In genomic region chr12:125104978-125105377, GRCh38 we compare ENCODE assay signal across 14 cellular contexts. TPM values are rescaled to one million over a fixed set of nuclear protein-coding genes. Genes with fewer than 3 reads are reported as not detected.
DNase-seq lines count a peak whose midpoint lies in the region; ATAC-seq and TF ChIP-seq lines count a peak whose summit lies in the region.
"Had no signal": no experiment of that assay in that cellular context is flagged by ENCODE, and none has a peak within 500 bp of the region (broad histone marks: within the 10 kb centered on the region; RNA-seq: fewer than 3 reads in every experiment).

No MANE protein-coding gene starts in this region.

- H3K36me3 ChIP-seq in GM23338 (ENCODE audit: insufficient read depth) (peaks cover 25% of the 10 kb centered on the region), endodermal cell (ENCODE audit: control insufficient read depth, insufficient read depth, low read length) (peaks cover 51% of the 10 kb centered on the region), neuronal stem cell (replicated peaks in 1 of 2; ENCODE audit: control insufficient read depth in 2 of 2, insufficient read depth in 2 of 2, low read length in 2 of 2) (peaks cover 17 to 67% of the 10 kb centered on the region in 2 donors)

- H4K8ac ChIP-seq in neuronal stem cell (ENCODE audit: low read depth, low read length), result no peak overlapping the region

- no peaks in the 10 kb centered on the region for H3K9me2 ChIP-seq in GM23338 (ENCODE audit: insufficient read depth)

- H3K27me3 ChIP-seq in GM23338 (ENCODE audit: insufficient read depth) (no peaks in the 10 kb centered on the region), endodermal cell (ENCODE audit: control insufficient read depth, insufficient read depth, low read length, poor library complexity, severe bottlenecking) (no peaks in the 10 kb centered on the region), neuronal stem cell (ENCODE audit: control insufficient read depth in 3 of 3, insufficient read depth in 3 of 3, low read depth in 1 of 3, low read length in 3 of 3) (no peaks in the 10 kb centered on the region)
- H3K27me3 ChIP-seq: BE2C had no signal

- peaks cover 33% of the 10 kb centered on the region for H3K36me3 Mint-ChIP-seq in GM23338 (ENCODE audit: low read depth)
- H3K36me3 Mint-ChIP-seq in endodermal cell (ENCODE audit: low read depth), result peaks cover 54% of the 10 kb centered on the region

- ATAC-seq in GM23338 (peak; percentile 41), HG02623 (IDR thresholded peaks at IDR 0.05; ENCODE audit: unreplicated experiment) (no peak)
- ATAC-seq: A549, GM12878, HCT116 had no signal

- no peak overlapping the region for H2AK5ac ChIP-seq in neuronal stem cell (ENCODE audit: low read depth, low read length)

- peak overlapping the region; percentile 27 for H3K18ac ChIP-seq in neuronal stem cell (ENCODE audit: low read length)

- no peaks in the 10 kb centered on the region for H3K79me1 ChIP-seq in neuronal stem cell (ENCODE audit: low read depth, low read length)

- H2BK5ac ChIP-seq in neuronal stem cell (ENCODE audit: low read length), result no peak overlapping the region

- H3K4me3 ChIP-seq in GM23338, result no peak overlapping the region
- H3K4me3 ChIP-seq in endodermal cell (ENCODE audit: low read length), result peak overlapping the region; percentile 45
- H3K4me3 ChIP-seq in neuronal stem cell (ENCODE audit: low read length in 2 of 2), result no peak overlapping the region
- H3K4me3 ChIP-seq: A549, GM12878 had no signal

- TF ChIP-seq CTCF in GM23338 (conservative IDR thresholded peaks at IDR 0.05; ENCODE audit: low read depth in 2 of 2), result no peak
- no peak for TF ChIP-seq CTCF in endodermal cell (conservative IDR thresholded peaks at IDR 0.05)

- H3K9me3 Mint-ChIP-seq in GM23338 (peaks cover 3% of the 10 kb centered on the region; the same call in 1 of the 3 replicates), endodermal cell (no peaks in the 10 kb centered on the region)

- peak overlapping the region; percentile 38 for H3K23ac ChIP-seq in neuronal stem cell (ENCODE audit: low read depth, low read length, poor library complexity)

- DNase-seq in GM23338 (ENCODE audit: low spot score) (no peak), NCI-H2227 (lab: John Stamatoyannopoulos, UW; ENCODE audit: unreplicated experiment) (peak; percentile 60), endodermal cell (no peak), neuronal stem cell (ENCODE audit: low spot score) (no peak), UCSD-AML1 (lab: John Stamatoyannopoulos, UW; ENCODE audit: unreplicated experiment) (no peak)
- no peak for DNase-seq in effector CD8-positive, alpha-beta T cell (lab: John Stamatoyannopoulos, UW)
- DNase-seq: BE2C, DMS53, GOT3, KG1 had no signal

- no peak overlapping the region for H3K4me2 ChIP-seq in GM23338
- H3K4me2 ChIP-seq in neuronal stem cell (ENCODE audit: insufficient read depth, low read length, poor library complexity, severe bottlenecking), result no peak overlapping the region
- H3K4me2 ChIP-seq: A549 had no signal

- 0 out of 2 replicates have a peak, but pooled peaks cover 7% of the 10 kb centered on the region for H3F3A ChIP-seq in GM23338 (replicated peaks; ENCODE audit: low read depth)

- H2AFZ ChIP-seq in GM23338 (no peak overlapping the region), neuronal stem cell (ENCODE audit: low read length) (no peak overlapping the region)

- 79 to 86% methylated on average over 8 to 10 of the region's 10 CpGs for WGBS in endodermal cell (ENCODE audit: insufficient coverage in 1 of 2, insufficient read length in 1 of 2), 2 experiments
- WGBS in neuronal stem cell (ENCODE audit: extremely low coverage in 2 of 2, insufficient read length in 2 of 2, insufficient replicate concordance in 1 of 2), 2 donors, result no CpG with 5 or more reads among the region's 10 CpGs

- H3K27ac ChIP-seq in GM23338 (ENCODE audit: low read depth) (no peak overlapping the region), endodermal cell (ENCODE audit: low read depth, low read length) (peak overlapping the region; percentile 73), neuronal stem cell (replicated peaks; ENCODE audit: low read length) (no peak overlapping the region)
- H3K27ac ChIP-seq: A549 had no signal

- no peaks in the 10 kb centered on the region for H3K9me3 ChIP-seq in endodermal cell (ENCODE audit: control insufficient read depth, low read length)
- peaks cover 0 to 2% of the 10 kb centered on the region in 2 donors for H3K9me3 ChIP-seq in neuronal stem cell (replicated peaks in 1 of 2; ENCODE audit: control insufficient read depth in 2 of 2, insufficient read depth in 1 of 2, low read depth in 1 of 2, low read length in 2 of 2)
- H3K9me3 ChIP-seq: A549, BE2C had no signal

- H3K4me1 ChIP-seq in GM23338 (ENCODE audit: insufficient read depth), result no peaks in the 10 kb centered on the region
- peaks cover 35% of the 10 kb centered on the region for H3K4me1 ChIP-seq in endodermal cell (ENCODE audit: control insufficient read depth, insufficient read depth, low read length)
- H3K4me1 ChIP-seq in neuronal stem cell (ENCODE audit: control insufficient read depth in 2 of 2, insufficient read depth in 1 of 2, low read depth in 1 of 2, low read length in 2 of 2), result peaks cover 0 to 6% of the 10 kb centered on the region in 2 donors
- H3K4me1 ChIP-seq: BE2C had no signal

- H3K9ac ChIP-seq in endodermal cell (ENCODE audit: extremely low read depth, low read length, poor library complexity, severe bottlenecking) (no peak overlapping the region), neuronal stem cell (ENCODE audit: low read depth, low read length, poor library complexity) (peak overlapping the region; percentile 63)

- no peak overlapping the region for H2BK12ac ChIP-seq in neuronal stem cell (ENCODE audit: low read length)

- H4K20me1 ChIP-seq in GM23338 (replicated peaks; ENCODE audit: insufficient read depth), result peaks cover 21% of the 10 kb centered on the region; the same call in 1 of the 2 replicates

- H3K27ac Mint-ChIP-seq in GM23338, result no peak overlapping the region
- H3K27ac Mint-ChIP-seq in endodermal cell, result peak overlapping the region; percentile 69

- no peak overlapping the region for H2BK120ac ChIP-seq in neuronal stem cell (ENCODE audit: low read depth, low read length)

- peaks cover 6% of the 10 kb centered on the region for H3K79me2 ChIP-seq in GM23338 (replicated peaks; ENCODE audit: insufficient read depth)

- no peak overlapping the region for H2BK15ac ChIP-seq in neuronal stem cell (ENCODE audit: low read length)

- no peak overlapping the region for H4K91ac ChIP-seq in neuronal stem cell (ENCODE audit: low read depth, low read length, poor library complexity)

- no peak overlapping the region for H3K4ac ChIP-seq in neuronal stem cell (ENCODE audit: low read length)

- H3K14ac ChIP-seq in neuronal stem cell (ENCODE audit: low read length), result peak overlapping the region; percentile 74

- peaks cover 4% of the 10 kb centered on the region for H3K27me3 Mint-ChIP-seq in GM23338 (ENCODE audit: insufficient read depth, low read depth, poor library complexity)
- no peaks in the 10 kb centered on the region for H3K27me3 Mint-ChIP-seq in endodermal cell (ENCODE audit: insufficient read depth)

- H3K4me1 Mint-ChIP-seq in GM23338 (peaks cover 23% of the 10 kb centered on the region), endodermal cell (peaks cover 46% of the 10 kb centered on the region)

- H3K4me3 Mint-ChIP-seq in GM23338 (no peak overlapping the region), endodermal cell (no peak overlapping the region)

TF ChIP-seq in GM23338, 12 proteins besides CTCF, POLR2A, EP300 and RAD21:
- TF ChIP-seq EZH2 (IDR thresholded peaks at IDR 0.05; ENCODE audit: low read depth, unreplicated experiment), result no peak

RNA-seq across cellular contexts. Expression of gene AACS, which starts 39.7 kb away (rescaled TPM):
- 64.4 and 64.5 TPM in 2 replicates for total RNA-seq in GM23338 (2014; rRNA removed; shearing (Covaris generic))
- 31.1 and 33.0 TPM in 2 replicates for polyA plus RNA-seq in GM23338 (2016; fragmentation: Nextera tagmentation; extraction: Ambion mirVana)
- total RNA-seq in endodermal cell, result 10 to 100 TPM; 55.4 to 71.9 TPM
- 27.8 TPM for polyA plus RNA-seq in endodermal cell (2013, experiment 1 of 2)
- polyA plus RNA-seq in endodermal cell (2013, experiment 2 of 2), result 25.3 TPM
- 13.7 TPM for polyA plus RNA-seq in neuronal stem cell (2013, experiment 1 of 2)
- 14.1 TPM for polyA plus RNA-seq in neuronal stem cell (2013, experiment 2 of 2)
